In the genomic region with DNA sequence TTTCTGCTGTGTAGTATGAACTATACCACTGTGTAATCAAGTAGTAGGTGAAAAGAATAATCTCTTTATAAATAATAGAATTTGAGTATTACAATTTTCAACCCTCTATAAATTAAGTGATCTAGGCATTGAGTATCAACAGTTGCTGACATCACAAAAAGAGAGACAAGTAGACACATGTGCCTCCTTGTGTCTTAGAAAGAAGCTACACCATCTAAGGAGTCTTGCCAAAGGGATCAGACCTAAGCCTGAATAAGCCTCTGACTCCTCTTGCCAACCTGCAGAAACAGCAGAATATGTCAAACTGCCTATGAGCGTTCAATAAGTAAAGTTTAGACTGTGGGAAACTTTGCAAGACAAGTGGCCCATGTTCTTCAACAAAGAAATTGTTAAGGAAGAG, we compare ENCODE assay signal across 1 cellular context.
A peak's percentile ranks its signal among the peaks of the same experiment; 100 is the strongest.
TF ChIP-seq lines count a peak whose summit lies in the region.

No MANE protein-coding gene starts in this region.

TF ChIP-seq in HepG2, 621 proteins besides CTCF, POLR2A, EP300 and RAD21:
- TF ChIP-seq RFX3 (CRISPR knock-in tag; IDR thresholded peaks at IDR 0.05) (no peak), MAFK (conservative IDR thresholded peaks at IDR 0.05 in 1 of 2, IDR thresholded peaks at IDR 0.05 in 1 of 2; ENCODE audit: low read length in 2 of 2) (peak; percentile 25 to 35; a peak in 2 of 4 replicates), SATB2 (CRISPR knock-in tag; IDR thresholded peaks at IDR 0.05) (no peak), ZNF343 (CRISPR knock-in tag; IDR thresholded peaks at IDR 0.05) (no peak), MAFF (IDR thresholded peaks at IDR 0.05; ENCODE audit: low read depth, low read length) (0 out of 2 replicates have a peak, but pooled peaks have one; percentile 27)
- TF ChIP-seq, protein P1, sequence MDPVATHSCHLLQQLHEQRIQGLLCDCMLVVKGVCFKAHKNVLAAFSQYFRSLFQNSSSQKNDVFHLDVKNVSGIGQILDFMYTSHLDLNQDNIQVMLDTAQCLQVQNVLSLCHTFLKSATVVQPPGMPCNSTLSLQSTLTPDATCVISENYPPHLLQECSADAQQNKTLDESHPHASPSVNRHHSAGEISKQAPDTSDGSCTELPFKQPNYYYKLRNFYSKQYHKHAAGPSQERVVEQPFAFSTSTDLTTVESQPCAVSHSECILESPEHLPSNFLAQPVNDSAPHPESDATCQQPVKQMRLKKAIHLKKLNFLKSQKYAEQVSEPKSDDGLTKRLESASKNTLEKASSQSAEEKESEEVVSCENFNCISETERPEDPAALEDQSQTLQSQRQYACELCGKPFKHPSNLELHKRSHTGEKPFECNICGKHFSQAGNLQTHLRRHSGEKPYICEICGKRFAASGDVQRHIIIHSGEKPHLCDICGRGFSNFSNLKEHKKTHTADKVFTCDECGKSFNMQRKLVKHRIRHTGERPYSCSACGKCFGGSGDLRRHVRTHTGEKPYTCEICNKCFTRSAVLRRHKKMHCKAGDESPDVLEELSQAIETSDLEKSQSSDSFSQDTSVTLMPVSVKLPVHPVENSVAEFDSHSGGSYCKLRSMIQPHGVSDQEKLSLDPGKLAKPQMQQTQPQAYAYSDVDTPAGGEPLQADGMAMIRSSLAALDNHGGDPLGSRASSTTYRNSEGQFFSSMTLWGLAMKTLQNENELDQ (CRISPR knock-in tag; IDR thresholded peaks at IDR 0.05; ENCODE audit: borderline replicate concordance) = no peak
